ENCODE assay signal across 20 cellular contexts in the genomic region with DNA sequence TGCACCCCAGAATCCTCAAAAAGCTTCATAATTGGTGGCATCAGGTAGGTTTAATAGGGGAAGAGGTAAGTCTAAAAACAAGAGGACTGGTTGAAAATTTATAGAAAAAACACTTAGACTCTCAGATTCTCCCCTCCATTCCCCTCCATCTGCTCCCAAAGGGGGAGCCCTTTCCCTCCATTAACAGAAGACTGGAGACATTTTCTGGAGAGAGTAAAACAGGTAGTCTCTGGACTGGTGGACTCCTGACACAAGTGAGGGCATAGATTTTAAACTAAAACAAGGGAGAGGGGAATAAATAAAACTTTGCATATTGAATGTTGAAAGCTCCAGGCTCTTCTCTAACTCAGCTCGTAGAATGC. TPM values are rescaled to one million over a fixed set of nuclear protein-coding genes. Genes with fewer than 3 reads are reported as not detected.
A peak's percentile ranks its signal among the peaks of the same experiment; 100 is the strongest.
DNase-seq lines count a peak whose midpoint lies in the region; ATAC-seq and TF ChIP-seq lines count a peak whose summit lies in the region.
"Had no signal": no experiment of that assay in that cellular context is flagged by ENCODE, and none has a peak within 500 bp of the region (broad histone marks: within the 10 kb centered on the region; RNA-seq: fewer than 3 reads in every experiment).

No MANE protein-coding gene starts in this region.

- H3K4me1 Mint-ChIP-seq in endodermal cell = peaks cover 21% of the 10 kb centered on the region
- H3K4me1 Mint-ChIP-seq: CD8-positive, alpha-beta memory T cell; central memory CD8-positive, alpha-beta T cell; memory B cell had no signal

- no peak overlapping the region for H3K4me3 Mint-ChIP-seq in endodermal cell
- H3K4me3 Mint-ChIP-seq: CD8-positive, alpha-beta memory T cell; central memory CD8-positive, alpha-beta T cell; memory B cell; naive thymus-derived CD4-positive, alpha-beta T cell had no signal

- H3K27ac ChIP-seq in RWPE2 (ENCODE audit: poor library complexity, severe bottlenecking) = peak overlapping the region; percentile 95
- H3K27ac ChIP-seq in endodermal cell (ENCODE audit: low read depth, low read length) = no peak overlapping the region
- H3K27ac ChIP-seq: esophagus squamous epithelium, right lobe of liver had no signal

- H3K9ac ChIP-seq in endodermal cell (ENCODE audit: extremely low read depth, low read length, poor library complexity, severe bottlenecking) (no peak overlapping the region), skeletal muscle satellite cell (ENCODE audit: low read depth, low read length) (peak overlapping the region; percentile 37)

- H3K4me3 ChIP-seq in AG09309 (ENCODE audit: control insufficient read depth, low read depth, low read length) (no peak overlapping the region), RWPE2 (ENCODE audit: severe bottlenecking) (no peak overlapping the region), endodermal cell (ENCODE audit: low read length) (no peak overlapping the region), skeletal muscle satellite cell (ENCODE audit: low read length) (no peak overlapping the region)
- H3K4me3 ChIP-seq: esophagus squamous epithelium, right lobe of liver had no signal

- ATAC-seq in RWPE2 (ENCODE audit: low read depth) (no peak; the same call in 2 of the 3 replicates), GM21367 (IDR thresholded peaks at IDR 0.05; ENCODE audit: unreplicated experiment) (no peak)
- ATAC-seq: naive thymus-derived CD4-positive, alpha-beta T cell; right lobe of liver had no signal

- H3K27ac Mint-ChIP-seq in endodermal cell = no peak overlapping the region
- H3K27ac Mint-ChIP-seq: CD8-positive, alpha-beta memory T cell; memory B cell; naive thymus-derived CD4-positive, alpha-beta T cell had no signal

- H3K9me3 ChIP-seq in RWPE2 (ENCODE audit: severe bottlenecking) (peaks cover 9% of the 10 kb centered on the region), endodermal cell (ENCODE audit: control insufficient read depth, low read length) (peaks cover 21% of the 10 kb centered on the region), skeletal muscle satellite cell (replicated peaks; ENCODE audit: low read length) (peaks cover 8% of the 10 kb centered on the region)
- H3K9me3 ChIP-seq: right lobe of liver had no signal

- peak; percentile 28 for TF ChIP-seq CTCF in AG09309 (IDR thresholded peaks at IDR 0.05; ENCODE audit: control insufficient read depth, insufficient read depth, low read depth, low read length, missing control alignments)
- TF ChIP-seq CTCF in RWPE2 (IDR thresholded peaks at IDR 0.05; ENCODE audit: poor library complexity, severe bottlenecking) = peak; percentile 17
- TF ChIP-seq CTCF in endodermal cell (conservative IDR thresholded peaks at IDR 0.05) = peak; percentile 40

- no peak for DNase-seq in AG09309 (ENCODE audit: low read depth)
- DNase-seq in RWPE2 (ENCODE audit: low spot score) = no peak
- no peak for DNase-seq in endodermal cell
- DNase-seq in activated CD4-positive, alpha-beta T cell treated with anti-CD3 and anti-CD28 coated beads, Interleukin-2, amount 50 U/mL, for 4 hours = no peak
- DNase-seq in anterior cingulate cortex (lab: John Stamatoyannopoulos, UW) = no peak
- DNase-seq: activated CD4-positive, CD25-positive, alpha-beta regulatory T cell treated with anti-CD3 and anti-CD28 coated beads, Interleukin-2, amount 50 U/mL, for 72 hours; activated gamma-delta T cell treated with Interleukin-2 at 50 U/mL for 16 hours; activated T-cell treated with anti-CD3 and anti-CD28 coated beads, Interleukin-2, amount 50 U/mL, for 1 hour; AML-193; CD8-positive, alpha-beta memory T cell; DMS53; effector CD8-positive, alpha-beta T cell; esophagus squamous epithelium; naive thymus-derived CD4-positive, alpha-beta T cell; NCI-H1694; right lobe of liver had no signal

- H3K4me2 ChIP-seq in skeletal muscle satellite cell (ENCODE audit: low read length) = no peak overlapping the region

- H3K4me1 ChIP-seq in RWPE2 (ENCODE audit: insufficient read depth, poor library complexity, severe bottlenecking) (peaks cover 47% of the 10 kb centered on the region), endodermal cell (ENCODE audit: control insufficient read depth, insufficient read depth, low read length) (peaks cover 3% of the 10 kb centered on the region), skeletal muscle satellite cell (ENCODE audit: control insufficient read depth, insufficient read depth, low read length) (peaks cover 66% of the 10 kb centered on the region)
- H3K4me1 ChIP-seq: right lobe of liver had no signal

- peaks cover 27% of the 10 kb centered on the region for H3K9me3 Mint-ChIP-seq in endodermal cell
- H3K9me3 Mint-ChIP-seq: central memory CD8-positive, alpha-beta T cell had no signal

- peaks cover 16% of the 10 kb centered on the region for H3K36me3 Mint-ChIP-seq in endodermal cell (ENCODE audit: low read depth)

- 96 to 100% methylated on average over 1 of the region's 1 CpG for WGBS in endodermal cell (ENCODE audit: insufficient coverage in 1 of 2, insufficient read length in 1 of 2), 2 experiments

- H3K36me3 ChIP-seq in RWPE2 (ENCODE audit: low read depth) (peaks cover 38% of the 10 kb centered on the region), endodermal cell (ENCODE audit: control insufficient read depth, insufficient read depth, low read length) (no peaks in the 10 kb centered on the region), skeletal muscle satellite cell (ENCODE audit: insufficient read depth, low read length) (peaks cover 13% of the 10 kb centered on the region)
- H3K36me3 ChIP-seq: esophagus squamous epithelium, right lobe of liver had no signal

- no peaks in the 10 kb centered on the region for H3K27me3 ChIP-seq in RWPE2 (ENCODE audit: insufficient read depth, poor library complexity, severe bottlenecking)
- H3K27me3 ChIP-seq in endodermal cell (ENCODE audit: control insufficient read depth, insufficient read depth, low read length, poor library complexity, severe bottlenecking) = peaks cover 32% of the 10 kb centered on the region
- H3K27me3 ChIP-seq in skeletal muscle satellite cell (ENCODE audit: control insufficient read depth, insufficient read depth, low read length) = no peaks in the 10 kb centered on the region
- H3K27me3 ChIP-seq: esophagus squamous epithelium, right lobe of liver had no signal

- H3K27me3 Mint-ChIP-seq in endodermal cell (ENCODE audit: insufficient read depth) = peaks cover 54% of the 10 kb centered on the region

RNA-seq across cellular contexts. Expression of gene IPO9, which starts 54.0 kb away (rescaled TPM):
- total RNA-seq in endodermal cell = 100 to 1,000 TPM; 108 to 133 TPM
- polyA plus RNA-seq in endodermal cell (2013, experiment 1 of 2) = 89.7 TPM
- polyA plus RNA-seq in endodermal cell (2013, experiment 2 of 2) = 83.8 TPM
- 16.2 and 20.1 TPM in 2 replicates for total RNA-seq in skeletal muscle satellite cell (2012; rRNA removed)
